In the genomic region with DNA sequence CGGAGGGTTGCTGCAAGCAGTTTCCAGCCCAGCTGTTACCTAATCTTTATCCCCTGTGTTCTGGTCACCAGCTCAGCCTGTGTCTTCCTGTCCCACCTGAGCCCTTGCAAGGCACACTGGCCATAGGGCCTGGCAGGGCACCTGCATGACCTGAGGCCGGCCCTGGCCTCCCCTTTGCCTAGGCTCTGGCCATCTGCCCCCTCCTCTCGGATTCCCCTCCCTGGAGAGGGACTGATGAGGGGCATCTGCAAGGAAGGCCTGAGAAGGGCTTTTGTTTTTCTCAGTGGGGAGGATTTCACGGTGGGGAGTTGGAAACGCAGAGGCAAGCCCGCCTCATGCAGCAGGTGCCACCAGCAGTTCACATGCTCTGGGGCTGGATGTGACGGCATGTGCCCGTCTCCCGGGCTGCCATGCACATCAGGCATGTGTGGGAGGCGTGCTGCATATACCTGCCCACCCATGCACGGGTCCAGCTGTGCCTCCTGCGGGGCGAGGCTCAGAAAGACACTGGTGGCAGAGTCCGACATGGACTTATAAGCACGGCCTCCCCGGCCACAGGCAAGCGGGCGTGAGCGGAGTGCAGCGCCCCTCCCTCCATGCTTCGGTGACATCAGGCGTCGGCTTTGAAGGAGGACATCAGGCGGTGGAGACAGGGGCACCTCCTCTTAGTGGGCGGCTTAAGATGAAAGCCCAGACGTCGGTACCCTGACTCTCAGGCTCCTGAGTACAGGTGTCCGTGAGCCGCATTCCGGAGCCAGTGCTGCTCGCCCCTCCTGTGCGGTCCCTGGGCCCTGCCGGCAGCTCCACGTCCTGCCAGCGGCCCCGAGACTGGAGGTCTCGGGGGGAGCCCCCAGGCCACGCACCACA, we compare ENCODE assay signal across 15 cellular contexts. TPM values are rescaled to one million over a fixed set of nuclear protein-coding genes. Genes with fewer than 3 reads are reported as not detected.
"Had no signal": no experiment of that assay in that cellular context is flagged by ENCODE, and none has a peak within 500 bp of the region (broad histone marks: within the 10 kb centered on the region; RNA-seq: fewer than 3 reads in every experiment).

No MANE protein-coding gene starts in this region.

- H3K9me3 ChIP-seq: left ventricle myocardium inferior, psoas muscle, sigmoid colon, spleen, suprapubic skin, upper lobe of left lung had no signal

- H3K27me3 ChIP-seq: sigmoid colon, spleen, suprapubic skin, upper lobe of left lung had no signal

- ATAC-seq: esophagus mucosa; natural killer cell treated with Interleukin-12 subunit alpha and Interleukin-12 subunit beta and Interleukin-15 and Interleukin-18, amount 100 ng/mL, for 72 hours; psoas muscle had no signal

- H3K4me3 ChIP-seq: left ventricle myocardium inferior, psoas muscle, sigmoid colon, spleen, suprapubic skin, upper lobe of left lung had no signal

- FAIRE-seq: colon, kidney had no signal

- H3K27ac ChIP-seq: psoas muscle, sigmoid colon, spleen, suprapubic skin had no signal

- DNase-seq: activated CD4-positive, alpha-beta T cell treated with anti-CD3 and anti-CD28 coated beads, Interleukin-2, amount 50 U/mL, for 48 hours; activated T-cell treated with anti-CD3 and anti-CD28 coated beads, Interleukin-2, amount 50 U/mL, for 24 hours; left ventricle myocardium inferior; mesenchymal stem cell; sigmoid colon; spleen; T1000 had no signal

RNA-seq across cellular contexts. Expression of a gene that starts 33.0 kb away (rescaled TPM):
- total RNA-seq: esophagus mucosa, kidney, left ventricle myocardium inferior, omental fat pad, sigmoid colon had no signal

RNA-seq across cellular contexts. Expression of a gene that starts 37.5 kb away (rescaled TPM):
- total RNA-seq: psoas muscle had no signal
